In the genomic region with DNA sequence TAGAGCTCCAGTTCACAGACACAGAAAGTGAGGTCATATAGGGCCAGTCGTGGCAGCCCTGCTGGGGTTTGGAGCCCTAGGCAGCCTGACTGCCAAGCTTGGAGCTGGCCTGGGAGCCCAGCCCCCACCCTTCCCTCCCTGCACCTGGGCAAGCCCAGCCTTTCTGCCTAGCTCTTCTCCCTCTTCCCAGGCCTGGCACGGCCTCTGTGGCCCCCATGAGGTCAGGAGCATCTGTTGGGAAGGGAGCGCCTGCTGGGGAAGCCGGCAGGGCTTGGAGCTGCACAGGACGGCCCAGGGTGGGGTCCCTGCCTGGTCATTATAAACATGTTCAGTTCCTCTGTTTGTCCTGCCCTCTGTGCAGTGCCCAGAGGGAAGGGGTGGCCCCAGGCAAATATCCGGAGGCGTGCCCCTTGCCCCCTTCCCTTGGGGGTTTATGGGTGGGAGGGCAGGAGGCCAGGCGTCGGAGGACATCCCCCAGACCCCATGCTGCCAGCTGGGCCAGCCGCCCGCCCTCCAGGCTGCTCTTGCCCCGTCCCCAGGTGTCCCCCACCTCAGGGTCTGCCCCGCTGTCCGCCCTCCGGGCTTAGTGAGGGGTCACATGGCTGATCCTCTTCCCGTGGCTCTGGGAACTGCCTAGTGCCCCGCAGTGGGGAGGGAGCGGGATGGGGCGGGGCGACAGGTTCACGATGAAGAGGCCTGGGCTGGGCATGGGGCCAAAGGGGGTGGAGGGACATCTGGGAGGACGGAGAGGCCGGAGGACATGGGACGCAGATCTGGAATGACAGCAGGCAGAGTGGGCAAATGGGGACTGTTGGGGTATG, we compare ENCODE assay signal across 2 cellular contexts.
TF ChIP-seq lines count a peak whose summit lies in the region.

No MANE protein-coding gene starts in this region.

TF ChIP-seq in HCT116, 20 proteins besides CTCF, POLR2A, EP300 and RAD21 (continued from another document):
- TF ChIP-seq, protein P1, sequence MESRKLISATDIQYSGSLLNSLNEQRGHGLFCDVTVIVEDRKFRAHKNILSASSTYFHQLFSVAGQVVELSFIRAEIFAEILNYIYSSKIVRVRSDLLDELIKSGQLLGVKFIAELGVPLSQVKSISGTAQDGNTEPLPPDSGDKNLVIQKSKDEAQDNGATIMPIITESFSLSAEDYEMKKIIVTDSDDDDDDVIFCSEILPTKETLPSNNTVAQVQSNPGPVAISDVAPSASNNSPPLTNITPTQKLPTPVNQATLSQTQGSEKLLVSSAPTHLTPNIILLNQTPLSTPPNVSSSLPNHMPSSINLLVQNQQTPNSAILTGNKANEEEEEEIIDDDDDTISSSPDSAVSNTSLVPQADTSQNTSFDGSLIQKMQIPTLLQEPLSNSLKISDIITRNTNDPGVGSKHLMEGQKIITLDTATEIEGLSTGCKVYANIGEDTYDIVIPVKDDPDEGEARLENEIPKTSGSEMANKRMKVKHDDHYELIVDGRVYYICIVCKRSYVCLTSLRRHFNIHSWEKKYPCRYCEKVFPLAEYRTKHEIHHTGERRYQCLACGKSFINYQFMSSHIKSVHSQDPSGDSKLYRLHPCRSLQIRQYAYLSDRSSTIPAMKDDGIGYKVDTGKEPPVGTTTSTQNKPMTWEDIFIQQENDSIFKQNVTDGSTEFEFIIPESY (IDR thresholded peaks at IDR 0.05; ENCODE audit: extremely low read depth, insufficient replicate concordance, low read length), result no peak
- no peak for TF ChIP-seq EGR1 (IDR thresholded peaks at IDR 0.05; ENCODE audit: low read depth)
- no peak for TF ChIP-seq CBX3 (IDR thresholded peaks at IDR 0.05; ENCODE audit: low read depth)
- TF ChIP-seq POLR2AphosphoS5 (IDR thresholded peaks at IDR 0.05; ENCODE audit: low read depth, low read length), result no peak
- no peak for TF ChIP-seq CEBPB (IDR thresholded peaks at IDR 0.05; ENCODE audit: low read depth)
- no peak for TF ChIP-seq ELF1 (IDR thresholded peaks at IDR 0.05; ENCODE audit: borderline replicate concordance, low read depth)
- TF ChIP-seq EZH2phosphoT487 (IDR thresholded peaks at IDR 0.05; ENCODE audit: borderline replicate concordance), result no peak
- no peak for TF ChIP-seq TCF7L2 (IDR thresholded peaks at IDR 0.05; ENCODE audit: borderline replicate concordance, extremely low read depth, insufficient read depth, insufficient read length)
TF ChIP-seq in HCT116: peak in this region for 0.

TF ChIP-seq in SK-N-SH, 30 proteins besides CTCF, POLR2A, EP300 and RAD21 (continued from another document):
- peak; percentile 28 for TF ChIP-seq CHD2 (IDR thresholded peaks at IDR 0.05; ENCODE audit: low read length, partially characterized antibody)
- peak; percentile 74 for TF ChIP-seq MXI1 (IDR thresholded peaks at IDR 0.05; ENCODE audit: low read depth, low read length)
- no peak for TF ChIP-seq NRF1 (IDR thresholded peaks at IDR 0.05; ENCODE audit: low read depth, low read length)
